Comparison of ENCODE assay signal across 21 cellular contexts in genomic region chr5:132407970-132408369, GRCh38. TPM values are rescaled to one million over a fixed set of nuclear protein-coding genes. Genes with fewer than 3 reads are reported as not detected.
DNase-seq lines count a peak whose midpoint lies in the region; ATAC-seq and TF ChIP-seq lines count a peak whose summit lies in the region.
"Had no signal": no experiment of that assay in that cellular context is flagged by ENCODE, and none has a peak within 500 bp of the region (broad histone marks: within the 10 kb centered on the region; RNA-seq: fewer than 3 reads in every experiment).

No MANE protein-coding gene starts in this region.

- TF ChIP-seq CTCF in activated CD8-positive, alpha-beta T cell treated with anti-CD3 and anti-CD28 coated beads for 36 hours (IDR thresholded peaks at IDR 0.05), result no peak
- TF ChIP-seq CTCF in esophagus muscularis mucosa (IDR thresholded peaks at IDR 0.05) (no peak), spleen (IDR thresholded peaks at IDR 0.05 in 8 of 11, conservative IDR thresholded peaks at IDR 0.05 in 3 of 11) (no peak), GM13977 (IDR thresholded peaks at IDR 0.05; ENCODE audit: extremely low read depth, insufficient read depth, missing control alignments) (no peak)

- TF ChIP-seq POLR2A in esophagus muscularis mucosa (IDR thresholded peaks at IDR 0.05; ENCODE audit: low read depth), result no peak
- TF ChIP-seq POLR2A in spleen (IDR thresholded peaks at IDR 0.05), result no peak

- H3K4me1 ChIP-seq in esophagus muscularis mucosa (peaks cover 35 to 45% (median 42%) of the 10 kb centered on the region in 4 donors), spleen (peaks cover 18 to 72% (median 53%) of the 10 kb centered on the region in 6 donors)

- POLR2A ChIA-PET in activated CD8-positive, alpha-beta T cell treated with anti-CD3 and anti-CD28 coated beads for 36 hours (lab: Charles Lee), result interaction anchor here (1.0 to 8.5 kb wide), 5 partner anchors 17 to 90 kb away, joined by 3 to 393 read pairs (median 54); partner anchors contain the start of gene IRF1
- POLR2A ChIA-PET in activated CD8-positive, alpha-beta T cell treated with anti-CD3 and anti-CD28 coated beads, Interleukin-2, amount 10 ng/mL, durations not matched to agents 7 days and 5 days (lab: Charles Lee), result interaction anchor here (8.6 kb wide), 1 partner anchor 77 kb away, joined by 249 read pairs; the partner anchor contains the start of gene IRF1

- H3K36me3 ChIP-seq in esophagus muscularis mucosa, result no peaks in the 10 kb centered on the region
- H3K36me3 ChIP-seq in spleen, result no peaks in the 10 kb centered on the region
- H3K36me3 ChIP-seq: MG63, vagina had no signal

- no peak for ATAC-seq in activated CD8-positive, alpha-beta T cell treated with anti-CD3 and anti-CD28 coated beads for 36 hours
- ATAC-seq in activated CD8-positive, alpha-beta T cell treated with anti-CD3 and anti-CD28 coated beads, Interleukin-2, amount 10 ng/mL, durations not matched to agents 7 days and 5 days, result no peak
- no peak for ATAC-seq in GM21367 (IDR thresholded peaks at IDR 0.05; ENCODE audit: unreplicated experiment)
- ATAC-seq: esophagus mucosa had no signal

- H3K4me1 Mint-ChIP-seq in activated CD8-positive, alpha-beta T cell treated with anti-CD3 and anti-CD28 coated beads for 36 hours (ENCODE audit: low read depth), result peaks cover 52% of the 10 kb centered on the region
- H3K4me1 Mint-ChIP-seq in activated CD8-positive, alpha-beta T cell treated with anti-CD3 and anti-CD28 coated beads, Interleukin-2, amount 10 ng/mL, durations not matched to agents 7 days and 5 days (ENCODE audit: low read depth), result peaks cover 34% of the 10 kb centered on the region
- peaks cover 16 to 42% (median 37%) of the 10 kb centered on the region in 3 donors for H3K4me1 Mint-ChIP-seq in IgD-negative memory B cell

- peak overlapping the region; percentile 81 for H3K27ac Mint-ChIP-seq in activated CD8-positive, alpha-beta T cell treated with anti-CD3 and anti-CD28 coated beads for 36 hours
- no peak overlapping the region for H3K27ac Mint-ChIP-seq in activated CD8-positive, alpha-beta T cell treated with anti-CD3 and anti-CD28 coated beads, Interleukin-2, amount 10 ng/mL, durations not matched to agents 7 days and 5 days
- H3K27ac Mint-ChIP-seq in IgD-negative memory B cell, result peak overlapping the region; percentile 62 to 96 (median 79)
- H3K27ac Mint-ChIP-seq: T-helper 1 cell treated with Interleukin-12 subunit alpha and Interleukin-12 subunit beta and Interleukin-4 antibody, amounts not matched to agents 30 μg/mL and 1 μg/mL, for 36 hours had no signal

- WGBS in esophagus muscularis mucosa, result 91% methylated on average over 3 of the region's 3 CpGs
- 86 to 96% (median 88%) methylated on average over 3 of the region's 3 CpGs for WGBS in spleen, 5 donors

- intact Hi-C loops in activated CD8-positive, alpha-beta T cell treated with anti-CD3 and anti-CD28 coated beads for 36 hours (cut with micrococcal nuclease), result no loop called here
- intact Hi-C loops in esophagus muscularis mucosa (cut with DNase I) (no loop called here), spleen (cut with DNase I; ENCODE audit: low total_unique reads) (no loop called here)

- CTCF ChIA-PET in activated CD8-positive, alpha-beta T cell treated with anti-CD3 and anti-CD28 coated beads for 36 hours (lab: Charles Lee), result interaction anchor here (0.7 to 8.3 kb wide), 3 partner anchors 13 to 92 kb away, joined by 4 to 51 read pairs (median 4); no protein-coding TSS in a partner anchor
- CTCF ChIA-PET in activated CD8-positive, alpha-beta T cell treated with anti-CD3 and anti-CD28 coated beads, Interleukin-2, amount 10 ng/mL, durations not matched to agents 7 days and 5 days (lab: Charles Lee), result interaction anchor here (1.3 to 1.4 kb wide), 2 partner anchors 21 to 93 kb away, joined by 5 read pairs; no protein-coding TSS in a partner anchor

- H3K9me3 ChIP-seq in esophagus muscularis mucosa, result no peaks in the 10 kb centered on the region
- no peaks in the 10 kb centered on the region for H3K9me3 ChIP-seq in spleen
- H3K9me3 ChIP-seq: vagina had no signal

- H3K27me3 Mint-ChIP-seq in activated CD8-positive, alpha-beta T cell treated with anti-CD3 and anti-CD28 coated beads for 36 hours, result no peaks in the 10 kb centered on the region
- no peaks in the 10 kb centered on the region for H3K27me3 Mint-ChIP-seq in activated CD8-positive, alpha-beta T cell treated with anti-CD3 and anti-CD28 coated beads, Interleukin-2, amount 10 ng/mL, durations not matched to agents 7 days and 5 days (ENCODE audit: low read depth)
- no peaks in the 10 kb centered on the region for H3K27me3 Mint-ChIP-seq in IgD-negative memory B cell

- no peak for DNase-seq in activated CD8-positive, alpha-beta T cell treated with anti-CD3 and anti-CD28 coated beads for 36 hours
- no peak for DNase-seq in activated CD8-positive, alpha-beta T cell treated with anti-CD3 and anti-CD28 coated beads, Interleukin-2, amount 10 ng/mL, durations not matched to agents 7 days and 5 days
- DNase-seq in esophagus muscularis mucosa (ENCODE audit: extremely low spot score) (peak; percentile 74), spleen (no peak), DMS53 treated with DMSO at 0.1 percent for 48 hours (lab: John Stamatoyannopoulos, UW; ENCODE audit: unreplicated experiment) (no peak), GM13977 (ENCODE audit: low spot score) (no peak)
- DNase-seq: amniotic stem cell; dorsolateral prefrontal cortex; MG63; NCI-H146; NCI-H774; nucleus accumbens; OCI-M1; SIG-M5; stimulated activated CD4-positive, alpha-beta T cell treated with anti-CD3 and anti-CD28 coated beads, Interleukin-1b, Interleukin-23, amount 100 ng/mL, for 48 hours had no signal

- H3K4me3 ChIP-seq in esophagus muscularis mucosa (no peak overlapping the region), spleen (no peak overlapping the region)
- H3K4me3 ChIP-seq: dorsolateral prefrontal cortex, MG63, vagina had no signal

- H3K27ac ChIP-seq in esophagus muscularis mucosa (replicated peaks in 1 of 4) (peak overlapping the region; percentile 96 to 99 (median 98)), spleen (peak overlapping the region in 7 of 8 donors; percentile 98 to 99 (median 99))
- H3K27ac ChIP-seq: C4-2B had no signal

- H3K27me3 ChIP-seq in esophagus muscularis mucosa (no peaks in the 10 kb centered on the region), spleen (replicated peaks in 1 of 7) (no peaks in the 10 kb centered on the region)
- H3K27me3 ChIP-seq: dorsolateral prefrontal cortex, MG63, vagina had no signal

- in situ Hi-C loops in GM13977 (cut with MboI; ENCODE audit: low pct_unique_long_range_greater_than_20kb, low sequenced_read_pairs, unreplicated experiment), result no loop called here

- peaks cover 12% of the 10 kb centered on the region for H3K9me3 Mint-ChIP-seq in activated CD8-positive, alpha-beta T cell treated with anti-CD3 and anti-CD28 coated beads for 36 hours
- peaks cover 5% of the 10 kb centered on the region for H3K9me3 Mint-ChIP-seq in activated CD8-positive, alpha-beta T cell treated with anti-CD3 and anti-CD28 coated beads, Interleukin-2, amount 10 ng/mL, durations not matched to agents 7 days and 5 days (ENCODE audit: insufficient read depth)
- no peaks in the 10 kb centered on the region for H3K9me3 Mint-ChIP-seq in IgD-negative memory B cell

- H3K4me3 Mint-ChIP-seq in activated CD8-positive, alpha-beta T cell treated with anti-CD3 and anti-CD28 coated beads for 36 hours, result no peak overlapping the region
- no peak overlapping the region for H3K4me3 Mint-ChIP-seq in activated CD8-positive, alpha-beta T cell treated with anti-CD3 and anti-CD28 coated beads, Interleukin-2, amount 10 ng/mL, durations not matched to agents 7 days and 5 days
- peak overlapping the region in 1 of 4 donors; percentile 72 for H3K4me3 Mint-ChIP-seq in IgD-negative memory B cell
- H3K4me3 Mint-ChIP-seq: T-helper 1 cell treated with Interleukin-12 subunit alpha and Interleukin-12 subunit beta and Interleukin-4 antibody, amounts not matched to agents 30 μg/mL and 1 μg/mL, for 36 hours had no signal

- TF ChIP-seq EP300 in esophagus muscularis mucosa (IDR thresholded peaks at IDR 0.05), result no peak

- peaks cover 20% of the 10 kb centered on the region for H3K36me3 Mint-ChIP-seq in activated CD8-positive, alpha-beta T cell treated with anti-CD3 and anti-CD28 coated beads for 36 hours (ENCODE audit: low read depth)
- peaks cover 45% of the 10 kb centered on the region for H3K36me3 Mint-ChIP-seq in activated CD8-positive, alpha-beta T cell treated with anti-CD3 and anti-CD28 coated beads, Interleukin-2, amount 10 ng/mL, durations not matched to agents 7 days and 5 days (ENCODE audit: low read depth)
- peaks cover 6% of the 10 kb centered on the region for H3K36me3 Mint-ChIP-seq in IgD-negative memory B cell

RNA-seq across cellular contexts. Expression of gene SLC22A5, which starts 38.5 kb away (rescaled TPM):
- total RNA-seq in activated CD8-positive, alpha-beta T cell treated with anti-CD3 and anti-CD28 coated beads for 36 hours, result 1 to 10 TPM; 4.0 to 4.1 TPM
- total RNA-seq in activated CD8-positive, alpha-beta T cell treated with anti-CD3 and anti-CD28 coated beads, Interleukin-2, amount 10 ng/mL, durations not matched to agents 7 days and 5 days, result 1 to 10 TPM; 2.2 to 3.5 TPM
- polyA plus RNA-seq in IgD-negative memory B cell (1.9 TPM), spleen (1 to 10 TPM; 2.4 to 2.9 (median 2.6) TPM)
- total RNA-seq in esophagus muscularis mucosa (1 to 10 TPM; 6.2 to 8.8 (median 7.5) TPM), spleen (1 to 10 TPM; 5.3 to 9.2 (median 7.6) TPM)
